34 cellular contexts compared by ENCODE assay signal in the genomic region with DNA sequence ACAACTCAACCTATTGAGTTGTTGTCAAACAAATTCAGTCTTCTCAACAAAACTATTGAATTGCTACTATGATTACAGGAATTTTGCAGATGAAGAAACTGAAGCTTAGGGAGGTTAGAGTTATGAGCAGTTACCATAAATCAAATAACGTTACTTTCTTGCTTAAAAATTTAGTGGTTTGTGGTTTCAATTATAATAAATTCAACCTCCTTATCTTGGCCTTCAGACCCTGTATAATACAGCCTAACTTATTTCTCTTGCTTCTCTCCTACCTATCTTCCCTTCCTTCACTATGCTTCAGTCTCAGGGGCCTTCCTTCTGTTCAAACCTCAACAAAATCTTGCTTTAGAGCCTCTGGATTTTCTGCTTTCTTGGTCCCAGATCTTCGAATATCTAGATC.
"Had no signal": no experiment of that assay in that cellular context is flagged by ENCODE, and none has a peak within 500 bp of the region (broad histone marks: within the 10 kb centered on the region; RNA-seq: fewer than 3 reads in every experiment).

No MANE protein-coding gene starts in this region.

- H3K4me3 Mint-ChIP-seq: activated B cell treated with CpG ODN at 0.5 μM for 24 hours; activated CD4-positive, alpha-beta memory T cell treated with anti-CD3 and anti-CD28 coated beads for 36 hours; activated CD4-positive, alpha-beta T cell treated with anti-CD3 and anti-CD28 coated beads, Interleukin-2, amount 10 ng/mL, durations not matched to agents 24 days and 14 days; activated CD8-positive, alpha-beta T cell treated with anti-CD3 and anti-CD28 coated beads for 36 hours; activated naive CD4-positive, alpha-beta T cell treated with anti-CD3 and anti-CD28 coated beads for 36 hours; activated naive CD8-positive, alpha-beta T cell treated with anti-CD3 and anti-CD28 coated beads for 36 hours; activated T-cell treated with anti-CD3 and anti-CD28 coated beads, Interleukin-2, amount 50 U/mL, for 4 hours; activated T-cell treated with anti-CD3 and anti-CD28 coated beads, Interleukin-2, amount 50 U/mL, for 72 hours; activated T-helper 1 cell treated with anti-CD3 and anti-CD28 coated beads, Interleukin-12 subunit alpha, Interleukin-12 subunit beta, Interleukin-2, Interleukin-4 antibody, amounts not matched to agents 30 ng/mL and 10 ng/mL and 1 ng/mL, durations not matched to agents 14 hours and 24 hours and 36 hours; activated T-helper 17 cell treated with anti-CD3 and anti-CD28 coated beads, Interleukin-2, amount 50 U/mL, for 72 hours; brain; T-helper 1 cell treated with Interleukin-12 subunit alpha and Interleukin-12 subunit beta and Interleukin-4 antibody, amounts not matched to agents 30 μg/mL and 1 μg/mL, for 36 hours; T-helper 2 cell treated with Interferon-gamma antibody and Interleukin-4, amounts not matched to agents 5 μg/mL and 100 μg/mL, for 36 hours had no signal

- H3K27ac Mint-ChIP-seq: activated B cell treated with CpG ODN at 0.5 μM for 24 hours; activated CD4-positive, alpha-beta memory T cell treated with anti-CD3 and anti-CD28 coated beads for 36 hours; activated CD4-positive, alpha-beta T cell treated with anti-CD3 and anti-CD28 coated beads, Interleukin-2, amount 10 ng/mL, durations not matched to agents 24 days and 14 days; activated CD8-positive, alpha-beta T cell treated with anti-CD3 and anti-CD28 coated beads for 36 hours; activated naive CD4-positive, alpha-beta T cell treated with anti-CD3 and anti-CD28 coated beads for 36 hours; activated naive CD8-positive, alpha-beta T cell treated with anti-CD3 and anti-CD28 coated beads for 36 hours; activated T-cell treated with anti-CD3 and anti-CD28 coated beads, Interleukin-2, amount 50 U/mL, for 72 hours; activated T-helper 1 cell treated with anti-CD3 and anti-CD28 coated beads, Interleukin-12 subunit alpha, Interleukin-12 subunit beta, Interleukin-2, Interleukin-4 antibody, amounts not matched to agents 30 ng/mL and 10 ng/mL and 1 ng/mL, durations not matched to agents 14 hours and 24 hours and 36 hours; activated T-helper 17 cell treated with anti-CD3 and anti-CD28 coated beads, Interleukin-2, amount 50 U/mL, for 72 hours; brain; T-helper 1 cell treated with Interleukin-12 subunit alpha and Interleukin-12 subunit beta and Interleukin-4 antibody, amounts not matched to agents 30 μg/mL and 1 μg/mL, for 36 hours; T-helper 2 cell treated with Interferon-gamma antibody and Interleukin-4, amounts not matched to agents 5 μg/mL and 100 μg/mL, for 36 hours had no signal

- H3K27me3 Mint-ChIP-seq: activated B cell treated with CpG ODN at 0.5 μM for 24 hours; activated CD4-positive, alpha-beta memory T cell treated with anti-CD3 and anti-CD28 coated beads for 36 hours; activated CD4-positive, alpha-beta T cell treated with anti-CD3 and anti-CD28 coated beads, Interleukin-2, amount 10 ng/mL, durations not matched to agents 24 days and 14 days had no signal

- H3K36me3 Mint-ChIP-seq: activated CD4-positive, alpha-beta memory T cell treated with anti-CD3 and anti-CD28 coated beads for 36 hours; activated naive CD8-positive, alpha-beta T cell treated with anti-CD3 and anti-CD28 coated beads for 36 hours; brain had no signal

- H3K9me3 Mint-ChIP-seq: activated CD4-positive, alpha-beta T cell treated with anti-CD3 and anti-CD28 coated beads, Interleukin-2, amount 10 ng/mL, durations not matched to agents 24 days and 14 days; activated naive CD8-positive, alpha-beta T cell treated with anti-CD3 and anti-CD28 coated beads for 36 hours; activated T-cell treated with anti-CD3 and anti-CD28 coated beads, Interleukin-2, amount 50 U/mL, for 72 hours had no signal

- ATAC-seq: activated CD8-positive, alpha-beta T cell treated with anti-CD3 and anti-CD28 coated beads for 36 hours; activated T-cell treated with anti-CD3 and anti-CD28 coated beads, Interleukin-2, amount 50 U/mL, for 4 hours; activated T-cell treated with anti-CD3 and anti-CD28 coated beads, Interleukin-2, amount 50 U/mL, for 72 hours; activated T-helper 17 cell treated with anti-CD3 and anti-CD28 coated beads, Interleukin-2, amount 50 U/mL, for 72 hours had no signal

- H3K4me1 Mint-ChIP-seq: activated CD4-positive, alpha-beta T cell treated with anti-CD3 and anti-CD28 coated beads, Interleukin-2, amount 10 ng/mL, durations not matched to agents 24 days and 14 days; activated naive CD8-positive, alpha-beta T cell treated with anti-CD3 and anti-CD28 coated beads for 36 hours; activated T-helper 17 cell treated with anti-CD3 and anti-CD28 coated beads, Interleukin-2, amount 50 U/mL, for 72 hours; brain had no signal

- DNase-seq: activated B cell treated with CpG ODN at 0.5 μM for 24 hours; activated CD4-positive, alpha-beta memory T cell treated with anti-CD3 and anti-CD28 coated beads for 36 hours; activated CD4-positive, alpha-beta T cell treated with anti-CD3 and anti-CD28 coated beads for 4 hours; activated CD4-positive, alpha-beta T cell treated with anti-CD3 and anti-CD28 coated beads, Interleukin-2, amount 10 ng/mL, durations not matched to agents 24 days and 14 days; activated CD4-positive, alpha-beta T cell treated with anti-CD3 and anti-CD28 coated beads, Interleukin-2, amount 50 U/mL, for 1 hour; activated CD4-positive, alpha-beta T cell treated with anti-CD3 and anti-CD28 coated beads, Interleukin-2, amount 50 U/mL, for 4 hours; activated CD4-positive, CD25-positive, alpha-beta regulatory T cell treated with anti-CD3 and anti-CD28 coated beads, Interleukin-2, amount 50 U/mL, for 72 hours; activated CD8-positive, alpha-beta memory T cell treated with anti-CD3 and anti-CD28 coated beads, Interleukin-2, amount 50 U/mL, for 4 hours; activated CD8-positive, alpha-beta T cell treated with anti-CD3 and anti-CD28 coated beads for 36 hours; activated effector memory CD4-positive, alpha-beta T cell treated with anti-CD3 and anti-CD28 coated beads, Interleukin-2, amount 50 U/mL, for 16 hours; activated gamma-delta T cell treated with Interleukin-2 at 50 U/mL for 16 hours; activated naive CD4-positive, alpha-beta T cell; activated naive CD4-positive, alpha-beta T cell treated with anti-CD3 and anti-CD28 coated beads for 36 hours; activated naive CD4-positive, alpha-beta T cell treated with anti-CD3 and anti-CD28 coated beads, Interleukin-2, amount 50 U/mL, for 16 hours; activated naive CD8-positive, alpha-beta T cell treated with anti-CD3 and anti-CD28 coated beads for 36 hours; activated T-cell treated with anti-CD3 and anti-CD28 coated beads for 4 hours; activated T-cell treated with anti-CD3 and anti-CD28 coated beads, Interleukin-2, amount 50 U/mL, for 1 hour; activated T-cell treated with anti-CD3 and anti-CD28 coated beads, Interleukin-2, amount 50 U/mL, for 4 hours; activated T-cell treated with anti-CD3 and anti-CD28 coated beads, Interleukin-2, amount 50 U/mL, for 72 hours; adrenal gland; amygdala; anterior cingulate cortex; central memory CD4-positive, alpha-beta T cell; T-helper 1 cell; T-helper 2 cell; T-helper 9 cell had no signal

- FAIRE-seq: bronchial epithelial cell, colon, TTC549 had no signal
